ENCODE assay signal across 21 cellular contexts in genomic region chr11:6578134-6578533, GRCh38. TPM values are rescaled to one million over a fixed set of nuclear protein-coding genes. Genes with fewer than 3 reads are reported as not detected.
DNase-seq lines count a peak whose midpoint lies in the region; ATAC-seq, FAIRE-seq and TF ChIP-seq lines count a peak whose summit lies in the region.
"Had no signal": no experiment of that assay in that cellular context is flagged by ENCODE, and none has a peak within 500 bp of the region (broad histone marks: within the 10 kb centered on the region; RNA-seq: fewer than 3 reads in every experiment).

No MANE protein-coding gene starts in this region.

- no peak for FAIRE-seq in GM12878 (lab: Jason Lieb, UNC)
- FAIRE-seq: GM12891, GM18507, HTR-8/SVneo had no signal

- H3K4me3 Mint-ChIP-seq in activated CD4-positive, alpha-beta T cell treated with anti-CD3 and anti-CD28 coated beads, Interleukin-2, amount 10 ng/mL, durations not matched to agents 24 days and 14 days = no peak overlapping the region
- H3K4me3 Mint-ChIP-seq in osteocyte (ENCODE audit: unreplicated experiment) = no peak overlapping the region
- H3K4me3 Mint-ChIP-seq: B cell; CD8-positive, alpha-beta T cell had no signal

- CTCF ChIA-PET in GM12878 (lab: Yijun Ruan, JAX) = no interaction called here

- H3K4me1 Mint-ChIP-seq in activated CD4-positive, alpha-beta T cell treated with anti-CD3 and anti-CD28 coated beads, Interleukin-2, amount 10 ng/mL, durations not matched to agents 24 days and 14 days = no peaks in the 10 kb centered on the region
- H3K4me1 Mint-ChIP-seq in osteocyte (ENCODE audit: unreplicated experiment) = peaks cover 12% of the 10 kb centered on the region
- H3K4me1 Mint-ChIP-seq: B cell had no signal

- H3K27ac ChIP-seq in GM12878 (ENCODE audit: control insufficient read depth, insufficient read depth) (no peak overlapping the region), mesendoderm (ENCODE audit: low read depth, low read length) (no peak overlapping the region)
- H3K27ac ChIP-seq: BLaER1 treated with 17β-estradiol and CSF1 and Interleukin-3, amounts not matched to agents 10 nM and 100 nM; GM23248 had no signal

- RAD21 ChIA-PET in GM12878 (lab: Charles Lee; ENCODE audit: unreplicated experiment) = no interaction called here

- H3K36me3 ChIP-seq in GM12878 (ENCODE audit: control insufficient read depth in 2 of 2, insufficient read depth in 2 of 2, low read length in 1 of 2) (peaks cover 4 to 5% of the 10 kb centered on the region in 2 experiments; a peak in 3 of 4 replicates), mesendoderm (ENCODE audit: control insufficient read depth, insufficient read depth, low read length) (no peaks in the 10 kb centered on the region)

- in situ Hi-C loops in GM12878 (cut with MboI) = no loop called here

- POLR2A ChIA-PET in GM12878 (lab: Charles Lee) = no interaction called here

- peaks cover 15% of the 10 kb centered on the region for H3K36me3 Mint-ChIP-seq in activated CD4-positive, alpha-beta T cell treated with anti-CD3 and anti-CD28 coated beads, Interleukin-2, amount 10 ng/mL, durations not matched to agents 24 days and 14 days (ENCODE audit: low read depth)
- H3K36me3 Mint-ChIP-seq in osteocyte (ENCODE audit: unreplicated experiment) = peaks cover 9% of the 10 kb centered on the region

- H3K18ac ChIP-seq in mesendoderm (ENCODE audit: low read length) = no peak overlapping the region

- H3K27me3 ChIP-seq in GM12878 (replicated peaks in 1 of 2; ENCODE audit: control insufficient read depth in 2 of 2, insufficient read depth in 2 of 2, low read length in 1 of 2) (no peaks in the 10 kb centered on the region), mesendoderm (ENCODE audit: insufficient read depth, low read length, poor library complexity) (no peaks in the 10 kb centered on the region)
- H3K27me3 ChIP-seq: BLaER1 treated with 17β-estradiol and CSF1 and Interleukin-3, amounts not matched to agents 10 nM and 100 nM had no signal

- H3K23ac ChIP-seq in mesendoderm (ENCODE audit: low read length) = no peak overlapping the region

- DNase-seq in activated CD4-positive, alpha-beta T cell treated with anti-CD3 and anti-CD28 coated beads, Interleukin-2, amount 10 ng/mL, durations not matched to agents 24 days and 14 days = peak; percentile 28
- DNase-seq in activated CD4-positive, alpha-beta T cell treated with anti-CD3 and anti-CD28 coated beads for 1 hour = no peak
- DNase-seq in GM12878 (ENCODE audit: low read depth, low spot score) = no peak
- DNase-seq in osteocyte (ENCODE audit: extremely low spot score, unreplicated experiment) = peak; percentile 2
- DNase-seq in mesendoderm = no peak
- no peak for DNase-seq in COR-L47 (lab: John Stamatoyannopoulos, UW)
- DNase-seq: 8988T; CD8-positive, alpha-beta T cell; DMS 273 treated with DMSO at 0.1 percent for 48 hours; DMS53; DND-41; EL; GM23248; IMR-90 had no signal

- no peaks in the 10 kb centered on the region for H3K79me2 ChIP-seq in GM12878 (ENCODE audit: control insufficient read depth, insufficient read depth, low read length)
- no peaks in the 10 kb centered on the region for H3K79me2 ChIP-seq in mesendoderm (ENCODE audit: control insufficient read depth, insufficient read depth, low read length)

- H4K8ac ChIP-seq in mesendoderm (ENCODE audit: low read depth, low read length) = no peak overlapping the region

- peaks cover 3% of the 10 kb centered on the region for H3K9me3 Mint-ChIP-seq in activated CD4-positive, alpha-beta T cell treated with anti-CD3 and anti-CD28 coated beads, Interleukin-2, amount 10 ng/mL, durations not matched to agents 24 days and 14 days
- H3K9me3 Mint-ChIP-seq in osteocyte (ENCODE audit: unreplicated experiment) = peaks cover 12% of the 10 kb centered on the region

- no peaks in the 10 kb centered on the region for H3K4me1 ChIP-seq in GM12878 (ENCODE audit: control insufficient read depth, insufficient read depth, low read length)
- H3K4me1 ChIP-seq in mesendoderm (ENCODE audit: control insufficient read depth, low read depth, low read length) = no peaks in the 10 kb centered on the region
- H3K4me1 ChIP-seq: HAP-1 had no signal

- H2AFZ ChIP-seq in GM12878 (ENCODE audit: control insufficient read depth, low read depth, low read length) = no peak overlapping the region
- H2AFZ ChIP-seq: GM23248 had no signal

- TF ChIP-seq CTCF in GM12878 (IDR thresholded peaks at IDR 0.05 in 2 of 3, conservative IDR thresholded peaks at IDR 0.05 in 1 of 3; ENCODE audit: control insufficient read depth in 2 of 3, extremely low read depth in 1 of 3, insufficient read depth in 1 of 3, low read depth in 3 of 3, low read length in 3 of 3) (no peak), osteocyte (IDR thresholded peaks at IDR 0.05) (no peak)

- H3K79me1 ChIP-seq in mesendoderm (ENCODE audit: low read length) = no peaks in the 10 kb centered on the region

- no peak overlapping the region for H3K4me3 ChIP-seq in GM12878
- H3K4me3 ChIP-seq in mesendoderm (ENCODE audit: low read length) = no peak overlapping the region
- H3K4me3 ChIP-seq: BLaER1 treated with 17β-estradiol and CSF1 and Interleukin-3, amounts not matched to agents 10 nM and 100 nM; GM23248; HAP-1 had no signal

- no TSS peak for BruUV-seq in GM12878 (replicated peaks; lab: Mats Ljungman, UMichigan)

- H2BK5ac ChIP-seq in mesendoderm (ENCODE audit: low read length) = no peak overlapping the region

- intact Hi-C loops in activated CD4-positive, alpha-beta T cell treated with anti-CD3 and anti-CD28 coated beads, Interleukin-2, amount 10 ng/mL, durations not matched to agents 24 days and 14 days (cut with micrococcal nuclease) = no loop called here
- intact Hi-C loops in GM12878 (cut with micrococcal nuclease; ENCODE audit: unreplicated experiment) = no loop called here

- H3K4me2 ChIP-seq in GM12878 (ENCODE audit: control insufficient read depth, insufficient read depth) (no peak overlapping the region), mesendoderm (ENCODE audit: low read length) (no peak overlapping the region)
- H3K4me2 ChIP-seq: BLaER1 treated with 17β-estradiol and CSF1 and Interleukin-3, amounts not matched to agents 10 nM and 100 nM had no signal

- no peak overlapping the region for H2BK120ac ChIP-seq in mesendoderm (ENCODE audit: low read depth, low read length)

- H2AK5ac ChIP-seq in mesendoderm (ENCODE audit: low read length) = no peak overlapping the region

- no peaks in the 10 kb centered on the region for H3K27me3 Mint-ChIP-seq in activated CD4-positive, alpha-beta T cell treated with anti-CD3 and anti-CD28 coated beads, Interleukin-2, amount 10 ng/mL, durations not matched to agents 24 days and 14 days
- no peaks in the 10 kb centered on the region for H3K27me3 Mint-ChIP-seq in osteocyte (ENCODE audit: unreplicated experiment)
- H3K27me3 Mint-ChIP-seq: B cell had no signal

- H2BK15ac ChIP-seq in mesendoderm (replicated peaks; ENCODE audit: low read depth) = no peak overlapping the region

- SMC1A ChIA-PET in GM12878 (lab: Charles Lee; ENCODE audit: uncharacterized antibody, unreplicated experiment) = interaction anchor here (0.7 to 1.5 kb wide), 3 partner anchors 9 to 52 kb away, joined by 3 to 5 read pairs (median 3); no protein-coding TSS in a partner anchor

- TF ChIP-seq RAD21 in GM12878 (IDR thresholded peaks at IDR 0.05; ENCODE audit: insufficient read depth, low read depth, low read length) = no peak

- no peak for TF ChIP-seq EP300 in GM12878 (IDR thresholded peaks at IDR 0.05; ENCODE audit: borderline replicate concordance in 1 of 2, control insufficient read depth in 1 of 2, low read depth in 2 of 2, low read length in 2 of 2)

- ATAC-seq in GM12878 (peak; percentile 42; the same call in 1 of the 3 replicates), HG02852 (IDR thresholded peaks at IDR 0.05; ENCODE audit: unreplicated experiment) (no peak)
- ATAC-seq: CD8-positive, alpha-beta T cell had no signal

- TF ChIP-seq POLR2A in GM12878 (IDR thresholded peaks at IDR 0.05; ENCODE audit: low read depth, low read length) = no peak

- no peaks in the 10 kb centered on the region for H3K9me3 ChIP-seq in GM12878 (replicated peaks; ENCODE audit: control insufficient read depth, insufficient read depth, low read length)
- H3K9me3 ChIP-seq: HAP-1 had no signal

- WGBS in GM12878 (ENCODE audit: insufficient coverage, insufficient replicate concordance, low lambda C conversion rate, missing lambda C conversion rate) = 94% methylated on average over 1 of the region's 1 CpG
- no CpG with 5 or more reads among the region's 1 CpG for WGBS in mesendoderm (ENCODE audit: extremely low coverage, insufficient coverage, low lambda C conversion rate)

- H3K9ac ChIP-seq in GM12878 (ENCODE audit: control insufficient read depth, insufficient read depth, low read length) (no peak overlapping the region), mesendoderm (ENCODE audit: low read length) (no peak overlapping the region)
- H3K9ac ChIP-seq: BLaER1 treated with 17β-estradiol and CSF1 and Interleukin-3, amounts not matched to agents 10 nM and 100 nM; GM23248 had no signal

- no peak overlapping the region for H3K4ac ChIP-seq in mesendoderm (ENCODE audit: low read depth, low read length)

- no peaks in the 10 kb centered on the region for H4K20me1 ChIP-seq in GM12878 (ENCODE audit: control insufficient read depth, insufficient read depth)

- no peak overlapping the region for H3K56ac ChIP-seq in mesendoderm (ENCODE audit: low read length)

- H4K5ac ChIP-seq in mesendoderm (ENCODE audit: low read length) = no peak overlapping the region

- no peak overlapping the region for H3K27ac Mint-ChIP-seq in activated CD4-positive, alpha-beta T cell treated with anti-CD3 and anti-CD28 coated beads, Interleukin-2, amount 10 ng/mL, durations not matched to agents 24 days and 14 days
- H3K27ac Mint-ChIP-seq in osteocyte (ENCODE audit: unreplicated experiment) = no peak overlapping the region
- H3K27ac Mint-ChIP-seq: B cell; CD8-positive, alpha-beta T cell had no signal

RNA-seq across cellular contexts. Expression of gene RRP8, which starts 25.3 kb away (rescaled TPM):
- 41.5 and 43.8 TPM in 2 replicates for total RNA-seq in activated CD4-positive, alpha-beta T cell treated with anti-CD3 and anti-CD28 coated beads, Interleukin-2, amount 10 ng/mL, durations not matched to agents 24 days and 14 days
- 40.8 and 45.4 TPM in 2 replicates for total RNA-seq in GM12878 (2013; cell fraction: nucleolus; rRNA removed)
- total RNA-seq in GM12878 (2014; rRNA removed) (20.5 and 27.3 TPM in 2 replicates), GM12878 (2014; rRNA removed; fragmentation: Illumina TruSeq; extraction: Trizol) (14.2 and 15.4 TPM in 2 replicates), GM12878 (2021) (26.3 and 27.3 TPM in 2 replicates), osteocyte (15.3 and 17.8 TPM in 2 replicates)
- polyA plus RNA-seq in GM12878 (2011; ENCODE audit: low read depth) = 5.9 TPM
- polyA plus RNA-seq in GM12878 (2011; rRNA removed) (21.7 and 22.5 TPM in 2 replicates), GM12878 (2014; fragmentation: Illumina TruSeq; extraction: Trizol) (21.5 and 26.1 TPM in 2 replicates), GM12878 (2014; fragmentation: Nextera tagmentation; extraction: Ambion mirVana) (10 to 100 TPM in 1 of 2 experiments, 1 to 10 TPM in 1; 4.7 to 15.8 TPM), GM12878 (2014; rRNA removed) (20.6 and 21.8 TPM in 2 replicates), GM12878 (2016; fragmentation: Nextera tagmentation; extraction: Ambion mirVana) (10 to 100 TPM; 51.0 to 51.2 TPM)
- polyA plus RNA-seq in GM12878 (2011; cell fraction: cytosol; rRNA removed) = 14.1 and 16.8 TPM in 2 replicates
- polyA plus RNA-seq in GM12878 (2011; cell fraction: nucleus; rRNA removed) = 24.1 and 31.9 TPM in 2 replicates
- polyA plus RNA-seq in GM12878 (2012) = 11.1 and 14.3 TPM in 2 replicates
- 16.2 and 18.1 TPM in 2 replicates for polyA minus RNA-seq in GM12878 (2011; rRNA and poly(A)+ RNA removed)
- 3.7 and 6.0 TPM in 2 replicates for polyA minus RNA-seq in GM12878 (2011; cell fraction: cytosol; rRNA and poly(A)+ RNA removed)
- 24.1 and 35.8 TPM in 2 replicates for polyA minus RNA-seq in GM12878 (2011; cell fraction: nucleus; rRNA and poly(A)+ RNA removed)
- polyA plus RNA-seq in mesendoderm (2013, experiment 1 of 2) = 26.6 TPM
- 28.9 TPM for polyA plus RNA-seq in mesendoderm (2013, experiment 2 of 2)

RNA-seq across cellular contexts. Expression of gene ILK, which starts 25.4 kb away (rescaled TPM):
- total RNA-seq in activated CD4-positive, alpha-beta T cell treated with anti-CD3 and anti-CD28 coated beads, Interleukin-2, amount 10 ng/mL, durations not matched to agents 24 days and 14 days = 89.6 and 92.4 TPM in 2 replicates
- total RNA-seq in GM12878 (2013; cell fraction: nucleolus; rRNA removed) = 79.6 and 83.1 TPM in 2 replicates
- total RNA-seq in GM12878 (2014; rRNA removed) (73.7 and 74.2 TPM in 2 replicates), GM12878 (2014; rRNA removed; fragmentation: Illumina TruSeq; extraction: Trizol) (75.0 and 76.6 TPM in 2 replicates), GM12878 (2021) (90.4 and 90.7 TPM in 2 replicates), osteocyte (192 and 209 TPM in 2 replicates)
- 64.4 TPM for polyA plus RNA-seq in GM12878 (2011; ENCODE audit: low read depth)
- polyA plus RNA-seq in GM12878 (2011; rRNA removed) (121 and 163 TPM in 2 replicates), GM12878 (2014; fragmentation: Illumina TruSeq; extraction: Trizol) (108 and 111 TPM in 2 replicates), GM12878 (2014; fragmentation: Nextera tagmentation; extraction: Ambion mirVana) (10 to 100 TPM; 51.8 to 77.8 TPM), GM12878 (2014; rRNA removed) (91.9 and 93.7 TPM in 2 replicates), GM12878 (2016; fragmentation: Nextera tagmentation; extraction: Ambion mirVana) (100 to 1,000 TPM; 105 to 124 TPM)
- polyA plus RNA-seq in GM12878 (2011; cell fraction: cytosol; rRNA removed) = 207 and 217 TPM in 2 replicates
- 211 and 266 TPM in 2 replicates for polyA plus RNA-seq in GM12878 (2011; cell fraction: nucleus; rRNA removed)
- 69.8 and 84.3 TPM in 2 replicates for polyA plus RNA-seq in GM12878 (2012)
- polyA minus RNA-seq in GM12878 (2011; rRNA and poly(A)+ RNA removed) = 129 and 149 TPM in 2 replicates
- 31.7 and 42.2 TPM in 2 replicates for polyA minus RNA-seq in GM12878 (2011; cell fraction: cytosol; rRNA and poly(A)+ RNA removed)
- 47.0 and 71.9 TPM in 2 replicates for polyA minus RNA-seq in GM12878 (2011; cell fraction: nucleus; rRNA and poly(A)+ RNA removed)
- polyA plus RNA-seq in mesendoderm (2013, experiment 1 of 2) = 164 TPM
- 171 TPM for polyA plus RNA-seq in mesendoderm (2013, experiment 2 of 2)

RNA-seq across cellular contexts. Expression of gene TAF10, which starts 33.9 kb away (rescaled TPM):
- 140 and 141 TPM in 2 replicates for total RNA-seq in activated CD4-positive, alpha-beta T cell treated with anti-CD3 and anti-CD28 coated beads, Interleukin-2, amount 10 ng/mL, durations not matched to agents 24 days and 14 days
- 12.9 and 13.0 TPM in 2 replicates for total RNA-seq in GM12878 (2013; cell fraction: nucleolus; rRNA removed)
- total RNA-seq in GM12878 (2014; rRNA removed) (167 and 172 TPM in 2 replicates), GM12878 (2014; rRNA removed; fragmentation: Illumina TruSeq; extraction: Trizol) (115 and 120 TPM in 2 replicates), GM12878 (2021) (184 and 192 TPM in 2 replicates), osteocyte (93.4 and 100 TPM in 2 replicates)
- polyA plus RNA-seq in GM12878 (2011; ENCODE audit: low read depth) = 24.6 TPM
- polyA plus RNA-seq in GM12878 (2011; rRNA removed) (88.7 and 152 TPM in 2 replicates), GM12878 (2014; fragmentation: Illumina TruSeq; extraction: Trizol) (146 and 159 TPM in 2 replicates), GM12878 (2014; fragmentation: Nextera tagmentation; extraction: Ambion mirVana) (10 to 100 TPM; 27.2 to 78.9 TPM), GM12878 (2014; rRNA removed) (251 and 257 TPM in 2 replicates), GM12878 (2016; fragmentation: Nextera tagmentation; extraction: Ambion mirVana) (100 to 1,000 TPM in 1 of 2 experiments, 10 to 100 TPM in 1; 26.7 to 203 TPM)
- polyA plus RNA-seq in GM12878 (2011; cell fraction: cytosol; rRNA removed) = 130 and 152 TPM in 2 replicates
- polyA plus RNA-seq in GM12878 (2011; cell fraction: nucleus; rRNA removed) = 111 and 132 TPM in 2 replicates
- 202 and 218 TPM in 2 replicates for polyA plus RNA-seq in GM12878 (2012)
- polyA minus RNA-seq in GM12878 (2011; rRNA and poly(A)+ RNA removed) = 40.4 and 53.3 TPM in 2 replicates
- 18.0 and 36.9 TPM in 2 replicates for polyA minus RNA-seq in GM12878 (2011; cell fraction: cytosol; rRNA and poly(A)+ RNA removed)
- 21.3 and 29.7 TPM in 2 replicates for polyA minus RNA-seq in GM12878 (2011; cell fraction: nucleus; rRNA and poly(A)+ RNA removed)
- polyA plus RNA-seq in mesendoderm (2013, experiment 1 of 2) = 209 TPM
- polyA plus RNA-seq in mesendoderm (2013, experiment 2 of 2) = 219 TPM

RNA-seq across cellular contexts. Expression of gene TPP1, which starts 41.1 kb away (rescaled TPM):
- total RNA-seq in activated CD4-positive, alpha-beta T cell treated with anti-CD3 and anti-CD28 coated beads, Interleukin-2, amount 10 ng/mL, durations not matched to agents 24 days and 14 days = 32.2 and 35.2 TPM in 2 replicates
- total RNA-seq in GM12878 (2013; cell fraction: nucleolus; rRNA removed) = 113 and 122 TPM in 2 replicates
- total RNA-seq in GM12878 (2014; rRNA removed) = 12.8 and 14.8 TPM in 2 replicates
- 7.7 and 9.3 TPM in 2 replicates for total RNA-seq in GM12878 (2014; rRNA removed; fragmentation: Illumina TruSeq; extraction: Trizol)
- 35.0 and 49.2 TPM in 2 replicates for total RNA-seq in GM12878 (2021)
- polyA plus RNA-seq in GM12878 (2011; ENCODE audit: low read depth) = 79.8 TPM
- 51.8 and 64.6 TPM in 2 replicates for polyA plus RNA-seq in GM12878 (2011; rRNA removed)
- polyA plus RNA-seq in GM12878 (2011; cell fraction: cytosol; rRNA removed) = 41.7 and 60.9 TPM in 2 replicates
- 249 and 317 TPM in 2 replicates for polyA plus RNA-seq in GM12878 (2011; cell fraction: nucleus; rRNA removed)
- polyA plus RNA-seq in GM12878 (2012) = 59.6 and 62.7 TPM in 2 replicates
- 58.9 and 71.1 TPM in 2 replicates for polyA plus RNA-seq in GM12878 (2014; fragmentation: Illumina TruSeq; extraction: Trizol)
- 10 to 100 TPM in 1 of 2 experiments, 1 to 10 TPM in 1; 7.5 to 14.4 TPM for polyA plus RNA-seq in GM12878 (2014; fragmentation: Nextera tagmentation; extraction: Ambion mirVana)
- polyA plus RNA-seq in GM12878 (2014; rRNA removed) = 45.0 and 50.3 TPM in 2 replicates
- polyA plus RNA-seq in GM12878 (2016; fragmentation: Nextera tagmentation; extraction: Ambion mirVana) = 10 to 100 TPM; 38.0 to 38.6 TPM
- 42.7 and 57.7 TPM in 2 replicates for polyA minus RNA-seq in GM12878 (2011; rRNA and poly(A)+ RNA removed)
- 12.2 and 21.0 TPM in 2 replicates for polyA minus RNA-seq in GM12878 (2011; cell fraction: cytosol; rRNA and poly(A)+ RNA removed)
- polyA minus RNA-seq in GM12878 (2011; cell fraction: nucleus; rRNA and poly(A)+ RNA removed) = 43.4 and 44.5 TPM in 2 replicates
- total RNA-seq in osteocyte = 157 and 171 TPM in 2 replicates
- polyA plus RNA-seq in mesendoderm (2013, experiment 1 of 2) = 28.7 TPM
- polyA plus RNA-seq in mesendoderm (2013, experiment 2 of 2) = 27.8 TPM

Comparison
In these comparisons a context has a peak if more than half of its experiments do, and no peak if none do; other contexts are left out.
1. DNase-seq: peak in activated CD4-positive, alpha-beta T cell treated with anti-CD3 and anti-CD28 coated beads, Interleukin-2, amount 10 ng/mL, durations not matched to agents 24 days and 14 days (single experiment) and osteocyte (single experiment); none in activated CD4-positive, alpha-beta T cell treated with anti-CD3 and anti-CD28 coated beads for 1 hour (single experiment), GM12878 (single experiment), mesendoderm (single experiment) and COR-L47 (single experiment).